In the genomic region with DNA sequence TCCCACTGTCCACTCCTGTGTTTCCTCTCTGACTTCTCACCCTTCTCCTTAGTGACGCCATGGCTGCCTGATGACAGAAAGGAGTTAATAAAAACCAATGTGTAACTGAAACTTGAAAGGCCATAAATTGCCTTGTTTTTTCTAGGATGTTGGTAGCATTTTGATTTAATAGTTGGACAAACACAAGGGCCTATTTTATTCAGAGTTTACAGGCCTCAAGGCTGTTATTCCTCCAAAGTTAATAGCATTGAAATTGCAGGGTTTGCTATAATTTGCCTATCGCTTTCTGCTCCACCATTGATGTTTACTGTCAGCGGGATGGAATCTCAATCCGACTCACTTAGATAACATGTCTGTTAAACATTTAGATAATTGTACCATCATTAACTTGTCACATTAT, we compare ENCODE assay signal across 20 cellular contexts.
DNase-seq lines count a peak whose midpoint lies in the region; ATAC-seq and TF ChIP-seq lines count a peak whose summit lies in the region.
"Had no signal": no experiment of that assay in that cellular context is flagged by ENCODE, and none has a peak within 500 bp of the region (broad histone marks: within the 10 kb centered on the region; RNA-seq: fewer than 3 reads in every experiment).

No MANE protein-coding gene starts in this region.

- H3K36me3 ChIP-seq in heart right ventricle, result peaks cover 0 to 12% (median 0%) of the 10 kb centered on the region in 9 donors
- no peaks in the 10 kb centered on the region for H3K36me3 ChIP-seq in neural cell (ENCODE audit: insufficient read depth, low read length)
- peaks cover 7 to 45% (median 13%) of the 10 kb centered on the region in 4 donors for H3K36me3 ChIP-seq in upper lobe of left lung

- H4K20me1 ChIP-seq in neural cell (ENCODE audit: insufficient read depth), result no peaks in the 10 kb centered on the region

- H3K4me2 ChIP-seq in neural cell (ENCODE audit: low read length), result no peak overlapping the region

- intact Hi-C loops in heart right ventricle (cut with DNase I), result loop anchor here in 2 of 10 donors (5.0 kb wide), 2 partner anchors 37 to 57 kb away; no protein-coding TSS in a partner anchor
- intact Hi-C loops in Right ventricle myocardium inferior (cut with DNase I), result no loop called here

- H3K27me3 ChIP-seq in heart right ventricle (no peaks in the 10 kb centered on the region), neural cell (ENCODE audit: insufficient read depth, low read depth, low read length) (no peaks in the 10 kb centered on the region), upper lobe of left lung (no peaks in the 10 kb centered on the region)
- H3K27me3 ChIP-seq: left lung, right lobe of liver had no signal

- no peak for TF ChIP-seq EP300 in neural cell (conservative IDR thresholded peaks at IDR 0.05; ENCODE audit: poor library complexity, severe bottlenecking)
- no peak for TF ChIP-seq EP300 in upper lobe of left lung (IDR thresholded peaks at IDR 0.05)

- ATAC-seq in heart right ventricle, result no peak
- ATAC-seq in Right ventricle myocardium inferior, result no peak
- ATAC-seq in upper lobe of left lung (ENCODE audit: low FRiP score in 2 of 2), result no peak
- ATAC-seq: left lung, right lobe of liver had no signal

- no peaks in the 10 kb centered on the region for H3F3A ChIP-seq in neural cell (ENCODE audit: insufficient read depth, low read length, poor library complexity, severe bottlenecking)

- no peak for TF ChIP-seq RAD21 in neural cell (conservative IDR thresholded peaks at IDR 0.05)

- H3K9me2 ChIP-seq in neural cell (ENCODE audit: insufficient read depth, low read length), result no peaks in the 10 kb centered on the region

- H2AFZ ChIP-seq in neural cell (ENCODE audit: low read depth, low read length), result no peak overlapping the region

- TF ChIP-seq CTCF in heart right ventricle (IDR thresholded peaks at IDR 0.05) (no peak), RWPE1 (conservative IDR thresholded peaks at IDR 0.05; ENCODE audit: low read depth) (no peak), neural cell (IDR thresholded peaks at IDR 0.05; ENCODE audit: poor library complexity, severe bottlenecking) (no peak), upper lobe of left lung (IDR thresholded peaks at IDR 0.05) (no peak)

- 79 to 82% methylated on average over 4 of the region's 4 CpGs for WGBS in heart right ventricle, 2 donors
- 94 to 96% methylated on average over 4 of the region's 4 CpGs for WGBS in upper lobe of left lung, 2 donors

- no peak overlapping the region for H3K9ac ChIP-seq in neural cell (ENCODE audit: low read length)

- H3K4me1 ChIP-seq in heart right ventricle, result peaks cover 45 to 93% (median 74%) of the 10 kb centered on the region in 9 donors
- peaks cover 44 to 61% (median 51%) of the 10 kb centered on the region in 4 donors for H3K4me1 ChIP-seq in upper lobe of left lung

- POLR2A ChIA-PET in RWPE1 (lab: Yijun Ruan, JAX; ENCODE audit: low non-redundant PET), result no interaction called here

- H3K9me3 ChIP-seq in heart right ventricle (no peaks in the 10 kb centered on the region), neural cell (ENCODE audit: low read length) (no peaks in the 10 kb centered on the region), upper lobe of left lung (no peaks in the 10 kb centered on the region)
- H3K9me3 ChIP-seq: left lung, right lobe of liver had no signal

- DNase-seq in heart right ventricle (no peak), Right ventricle myocardium inferior (ENCODE audit: missing footprints) (no peak), RWPE1 (ENCODE audit: low spot score) (no peak), upper lobe of left lung (no peak), GOT3 (lab: John Stamatoyannopoulos, UW) (no peak), NCI-H526 treated with DMSO at 0.1 percent for 48 hours (lab: John Stamatoyannopoulos, UW) (no peak), DMS79 (lab: John Stamatoyannopoulos, UW) (no peak)
- DNase-seq: ACHN; activated CD4-positive, CD25-positive, alpha-beta regulatory T cell treated with anti-CD3 and anti-CD28 coated beads, Interleukin-2, amount 50 U/mL, for 72 hours; activated CD8-positive, alpha-beta memory T cell treated with anti-CD3 and anti-CD28 coated beads, Interleukin-2, amount 50 U/mL, for 4 hours; activated naive CD4-positive, alpha-beta T cell; CD4-positive, alpha-beta memory T cell; EL; left lung; naive B cell; NCI-H2107; right lobe of liver; stimulated activated CD4-positive, alpha-beta T cell treated with anti-CD3 and anti-CD28 coated beads, Interleukin-2, amount 100 ng/mL, for 24 hours; T-helper 2 cell had no signal

- CTCF ChIA-PET in RWPE1 (lab: Yijun Ruan, JAX), result no interaction called here

- H3K4me3 ChIP-seq in heart right ventricle, result no peak overlapping the region
- H3K4me3 ChIP-seq in neural cell (ENCODE audit: low read length), result no peak overlapping the region
- no peak overlapping the region for H3K4me3 ChIP-seq in upper lobe of left lung
- H3K4me3 ChIP-seq: left lung, right lobe of liver had no signal

- H3K79me2 ChIP-seq in neural cell (replicated peaks; ENCODE audit: insufficient read depth, low read length), result no peaks in the 10 kb centered on the region

- no peak for TF ChIP-seq POLR2A in upper lobe of left lung (IDR thresholded peaks at IDR 0.05)

- H3K27ac ChIP-seq in heart right ventricle, result peak overlapping the region in 9 of 10 donors; percentile 37 to 96 (median 87)
- peak overlapping the region; percentile 45; the same call in 1 of the 2 replicates for H3K27ac ChIP-seq in RWPE1
- H3K27ac ChIP-seq in neural cell (ENCODE audit: low read length), result no peak overlapping the region
- H3K27ac ChIP-seq in upper lobe of left lung, result peak overlapping the region in 3 of 4 donors; percentile 31 to 87 (median 72)
- H3K27ac ChIP-seq: left lung, right lobe of liver had no signal

TF ChIP-seq in neural cell, 6 proteins besides CTCF, POLR2A, EP300 and RAD21:
- TF ChIP-seq, protein P1, sequence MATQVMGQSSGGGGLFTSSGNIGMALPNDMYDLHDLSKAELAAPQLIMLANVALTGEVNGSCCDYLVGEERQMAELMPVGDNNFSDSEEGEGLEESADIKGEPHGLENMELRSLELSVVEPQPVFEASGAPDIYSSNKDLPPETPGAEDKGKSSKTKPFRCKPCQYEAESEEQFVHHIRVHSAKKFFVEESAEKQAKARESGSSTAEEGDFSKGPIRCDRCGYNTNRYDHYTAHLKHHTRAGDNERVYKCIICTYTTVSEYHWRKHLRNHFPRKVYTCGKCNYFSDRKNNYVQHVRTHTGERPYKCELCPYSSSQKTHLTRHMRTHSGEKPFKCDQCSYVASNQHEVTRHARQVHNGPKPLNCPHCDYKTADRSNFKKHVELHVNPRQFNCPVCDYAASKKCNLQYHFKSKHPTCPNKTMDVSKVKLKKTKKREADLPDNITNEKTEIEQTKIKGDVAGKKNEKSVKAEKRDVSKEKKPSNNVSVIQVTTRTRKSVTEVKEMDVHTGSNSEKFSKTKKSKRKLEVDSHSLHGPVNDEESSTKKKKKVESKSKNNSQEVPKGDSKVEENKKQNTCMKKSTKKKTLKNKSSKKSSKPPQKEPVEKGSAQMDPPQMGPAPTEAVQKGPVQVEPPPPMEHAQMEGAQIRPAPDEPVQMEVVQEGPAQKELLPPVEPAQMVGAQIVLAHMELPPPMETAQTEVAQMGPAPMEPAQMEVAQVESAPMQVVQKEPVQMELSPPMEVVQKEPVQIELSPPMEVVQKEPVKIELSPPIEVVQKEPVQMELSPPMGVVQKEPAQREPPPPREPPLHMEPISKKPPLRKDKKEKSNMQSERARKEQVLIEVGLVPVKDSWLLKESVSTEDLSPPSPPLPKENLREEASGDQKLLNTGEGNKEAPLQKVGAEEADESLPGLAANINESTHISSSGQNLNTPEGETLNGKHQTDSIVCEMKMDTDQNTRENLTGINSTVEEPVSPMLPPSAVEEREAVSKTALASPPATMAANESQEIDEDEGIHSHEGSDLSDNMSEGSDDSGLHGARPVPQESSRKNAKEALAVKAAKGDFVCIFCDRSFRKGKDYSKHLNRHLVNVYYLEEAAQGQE (IDR thresholded peaks at IDR 0.05; ENCODE audit: borderline replicate concordance), result no peak
- no peak for TF ChIP-seq MXI1 (conservative IDR thresholded peaks at IDR 0.05; ENCODE audit: poor library complexity, severe bottlenecking)
- TF ChIP-seq EZH2 (IDR thresholded peaks at IDR 0.05; ENCODE audit: borderline replicate concordance, insufficient read depth, low read length, poor library complexity, severe bottlenecking), result no peak
- TF ChIP-seq TAF1 (IDR thresholded peaks at IDR 0.05; ENCODE audit: low read depth), result no peak
- TF ChIP-seq SMC3 (conservative IDR thresholded peaks at IDR 0.05; ENCODE audit: poor library complexity), result no peak
- TF ChIP-seq POLR2AphosphoS5 (IDR thresholded peaks at IDR 0.05), result peak; percentile 49
